9 cellular contexts compared by ENCODE assay signal in the genomic region with DNA sequence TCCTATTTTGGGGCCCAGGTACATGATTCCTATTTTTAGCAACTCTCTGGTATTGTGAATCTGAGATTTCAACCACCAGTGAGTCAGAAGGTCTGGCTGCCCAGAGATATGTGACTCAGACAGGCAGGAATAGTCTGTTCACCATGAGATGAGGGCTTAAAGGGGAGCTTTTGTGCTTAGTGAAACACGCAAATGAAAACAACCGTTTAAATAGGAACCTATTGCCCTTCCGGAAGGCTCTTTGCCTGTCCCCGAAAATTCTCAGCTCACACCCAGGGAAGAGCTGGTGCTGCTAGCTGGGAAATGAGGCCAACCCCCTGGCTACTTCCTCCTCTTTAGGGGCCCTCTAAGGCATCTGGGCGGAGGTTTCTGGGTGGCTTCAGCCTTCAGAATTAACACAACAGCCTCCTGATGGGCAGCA.
DNase-seq lines count a peak whose midpoint lies in the region; ATAC-seq, FAIRE-seq and TF ChIP-seq lines count a peak whose summit lies in the region.
"Had no signal": no experiment of that assay in that cellular context is flagged by ENCODE, and none has a peak within 500 bp of the region (broad histone marks: within the 10 kb centered on the region; RNA-seq: fewer than 3 reads in every experiment).

No MANE protein-coding gene starts in this region.

- H3K4me1 ChIP-seq in psoas muscle (peaks cover 58% of the 10 kb centered on the region), ovary (ENCODE audit: insufficient read depth) (no peaks in the 10 kb centered on the region), HepG2 (ENCODE audit: insufficient read depth, low read length) (no peaks in the 10 kb centered on the region)

- H3K4me1 Mint-ChIP-seq in HFFc6 (ENCODE audit: low read depth): peaks cover 98% of the 10 kb centered on the region

- H3K9me3 Mint-ChIP-seq in HFFc6: no peaks in the 10 kb centered on the region

- peaks cover 13% of the 10 kb centered on the region; the same call in 1 of the 2 replicates for H3K36me3 Mint-ChIP-seq in HFFc6 (ENCODE audit: low read depth)

- POLR2A ChIA-PET in HepG2 (lab: Yijun Ruan, JAX): no interaction called here

- DNase-seq in GM12891 (ENCODE audit: insufficient read length, low spot score): no peak
- peak; percentile 95 for DNase-seq in HFFc6
- peak; percentile 87 for DNase-seq in NCI-H226
- DNase-seq in epithelial cell of prostate (ENCODE audit: low read depth, low spot score): peak; percentile 60
- no peak for DNase-seq in psoas muscle
- no peak for DNase-seq in ovary
- no peak for DNase-seq in DMS153 treated with DMSO at 0.1 percent for 48 hours (lab: John Stamatoyannopoulos, UW; ENCODE audit: unreplicated experiment)
- no peak for DNase-seq in HepG2 (ENCODE audit: low spot score)

- H4K20me1 ChIP-seq in HepG2 (ENCODE audit: insufficient read depth, low read length): no peaks in the 10 kb centered on the region

- CTCF ChIA-PET in HepG2 (lab: Yijun Ruan, JAX; ENCODE audit: low intra/inter-chr PET ratio, low total read pairs): no interaction called here

- H3K4me3 ChIP-seq in psoas muscle (no peak overlapping the region), ovary (no peak overlapping the region), HepG2 (replicated peaks in 1 of 3; ENCODE audit: insufficient read depth in 1 of 3, low read depth in 2 of 3, low read length in 3 of 3) (no peak overlapping the region)
- H3K4me3 ChIP-seq: SK-N-MC had no signal

- H3K4me2 ChIP-seq in HepG2 (ENCODE audit: low read depth, low read length): no peak overlapping the region

- TF ChIP-seq EP300 in ovary (IDR thresholded peaks at IDR 0.05): no peak
- no peak for TF ChIP-seq EP300 in HepG2 (IDR thresholded peaks at IDR 0.05; ENCODE audit: low read depth in 2 of 2, low read length in 2 of 2)
- no peak for TF ChIP-seq EP300 in HepG2 (CRISPR knock-in tag; IDR thresholded peaks at IDR 0.05; ENCODE audit: borderline replicate concordance)

- H3K4me3 Mint-ChIP-seq in HFFc6: peak overlapping the region; percentile 74

- FAIRE-seq in GM12891 (lab: Jason Lieb, UNC): peak; percentile 93
- no peak for FAIRE-seq in HepG2 (lab: Jason Lieb, UNC)

- in situ Hi-C loops in HepG2 (cut with HindIII; ENCODE audit: extremely low pct_ligation_motif_present, low pct_unique_long_range_greater_than_20kb): no loop called here

- H3K27me3 ChIP-seq in psoas muscle (ENCODE audit: insufficient read depth in 3 of 3, low read length in 2 of 3): no peaks in the 10 kb centered on the region
- no peaks in the 10 kb centered on the region for H3K27me3 ChIP-seq in ovary
- H3K27me3 ChIP-seq in HepG2 (ENCODE audit: control insufficient read depth in 1 of 2, insufficient read depth in 2 of 2, low read length in 2 of 2): peaks cover 0 to 20% of the 10 kb centered on the region in 2 experiments; a peak in 2 of 5 replicates

- no peaks in the 10 kb centered on the region for H3K27me3 Mint-ChIP-seq in HFFc6 (ENCODE audit: insufficient read depth)

- no peak overlapping the region for H2AFZ ChIP-seq in HepG2 (ENCODE audit: low read length)

- TF ChIP-seq POLR2A in GM12891 (IDR thresholded peaks at IDR 0.05; ENCODE audit: low read depth, low read length): no peak
- TF ChIP-seq POLR2A in ovary (IDR thresholded peaks at IDR 0.05): no peak
- no peak for TF ChIP-seq POLR2A in HepG2 (IDR thresholded peaks at IDR 0.05; ENCODE audit: insufficient read depth in 1 of 2, low read depth in 2 of 2, low read length in 2 of 2)

- TF ChIP-seq CTCF in HFFc6 (IDR thresholded peaks at IDR 0.05): no peak
- TF ChIP-seq CTCF in psoas muscle (IDR thresholded peaks at IDR 0.05): no peak
- no peak for TF ChIP-seq CTCF in ovary (IDR thresholded peaks at IDR 0.05)
- TF ChIP-seq CTCF in HepG2 (CRISPR knock-in tag; IDR thresholded peaks at IDR 0.05): no peak

- 33 to 43% (median 41%) methylated on average over 5 of the region's 5 CpGs for WGBS in psoas muscle, 3 donors
- 51 to 71% (median 57%) methylated on average over 5 of the region's 5 CpGs for WGBS in ovary, 3 donors
- 28% methylated on average over 5 of the region's 5 CpGs for WGBS in HepG2 (ENCODE audit: low lambda C conversion rate)

- H3K9me3 ChIP-seq in psoas muscle (no peaks in the 10 kb centered on the region), ovary (no peaks in the 10 kb centered on the region), HepG2 (ENCODE audit: low read length) (no peaks in the 10 kb centered on the region)

- TF ChIP-seq RAD21 in HepG2 (CRISPR knock-in tag; IDR thresholded peaks at IDR 0.05): no peak

- ATAC-seq in psoas muscle (peak; percentile 96 to 97 (median 97)), HepG2 (no peak)

- BruUV-seq in HepG2 (replicated peaks; lab: Mats Ljungman, UMichigan): no TSS peak

- H3K9ac ChIP-seq in HepG2 (ENCODE audit: insufficient read depth, low read depth, low read length): no peak overlapping the region

- intact Hi-C loops in psoas muscle (cut with DNase I): no loop called here
- intact Hi-C loops in ovary (cut with DNase I): loop anchor here in 1 of 4 donors (2.0 kb wide), 1 partner anchor 72 kb away; no protein-coding TSS in a partner anchor
- intact Hi-C loops in HepG2 (cut with micrococcal nuclease; ENCODE audit: unreplicated experiment): no loop called here

- peak overlapping the region; percentile 99 for H3K27ac Mint-ChIP-seq in HFFc6

- H3K36me3 ChIP-seq in psoas muscle (ENCODE audit: insufficient read depth in 1 of 2, low read depth in 1 of 2) (no peaks in the 10 kb centered on the region), ovary (no peaks in the 10 kb centered on the region), HepG2 (replicated peaks in 1 of 2; ENCODE audit: control insufficient read depth in 1 of 2, insufficient read depth in 2 of 2, low read length in 2 of 2) (no peaks in the 10 kb centered on the region)

- H3K27ac ChIP-seq in epithelial cell of prostate: peak overlapping the region; percentile 85
- peak overlapping the region; percentile 97 for H3K27ac ChIP-seq in psoas muscle
- peak overlapping the region in 1 of 2 donors; percentile 23 for H3K27ac ChIP-seq in ovary
- H3K27ac ChIP-seq in HepG2 (ENCODE audit: extremely low read length, insufficient read depth, low read length): no peak overlapping the region
- H3K27ac ChIP-seq: SK-N-MC had no signal

- H3K79me2 ChIP-seq in HepG2 (ENCODE audit: insufficient read depth, low read length): no peaks in the 10 kb centered on the region

TF ChIP-seq in GM12891, 5 proteins besides CTCF, POLR2A, EP300 and RAD21:
- TF ChIP-seq POU2F2 (IDR thresholded peaks at IDR 0.05; ENCODE audit: low read depth, low read length): 0 out of 2 replicates have a peak, but pooled peaks have one; percentile 13
- TF ChIP-seq POLR2AphosphoS5 (IDR thresholded peaks at IDR 0.05; ENCODE audit: low read depth, low read length): no peak
TF ChIP-seq in GM12891: peak in this region for 1.

TF ChIP-seq in HepG2, 621 proteins besides CTCF, POLR2A, EP300 and RAD21 (continues in another document):
- TF ChIP-seq, protein P1, sequence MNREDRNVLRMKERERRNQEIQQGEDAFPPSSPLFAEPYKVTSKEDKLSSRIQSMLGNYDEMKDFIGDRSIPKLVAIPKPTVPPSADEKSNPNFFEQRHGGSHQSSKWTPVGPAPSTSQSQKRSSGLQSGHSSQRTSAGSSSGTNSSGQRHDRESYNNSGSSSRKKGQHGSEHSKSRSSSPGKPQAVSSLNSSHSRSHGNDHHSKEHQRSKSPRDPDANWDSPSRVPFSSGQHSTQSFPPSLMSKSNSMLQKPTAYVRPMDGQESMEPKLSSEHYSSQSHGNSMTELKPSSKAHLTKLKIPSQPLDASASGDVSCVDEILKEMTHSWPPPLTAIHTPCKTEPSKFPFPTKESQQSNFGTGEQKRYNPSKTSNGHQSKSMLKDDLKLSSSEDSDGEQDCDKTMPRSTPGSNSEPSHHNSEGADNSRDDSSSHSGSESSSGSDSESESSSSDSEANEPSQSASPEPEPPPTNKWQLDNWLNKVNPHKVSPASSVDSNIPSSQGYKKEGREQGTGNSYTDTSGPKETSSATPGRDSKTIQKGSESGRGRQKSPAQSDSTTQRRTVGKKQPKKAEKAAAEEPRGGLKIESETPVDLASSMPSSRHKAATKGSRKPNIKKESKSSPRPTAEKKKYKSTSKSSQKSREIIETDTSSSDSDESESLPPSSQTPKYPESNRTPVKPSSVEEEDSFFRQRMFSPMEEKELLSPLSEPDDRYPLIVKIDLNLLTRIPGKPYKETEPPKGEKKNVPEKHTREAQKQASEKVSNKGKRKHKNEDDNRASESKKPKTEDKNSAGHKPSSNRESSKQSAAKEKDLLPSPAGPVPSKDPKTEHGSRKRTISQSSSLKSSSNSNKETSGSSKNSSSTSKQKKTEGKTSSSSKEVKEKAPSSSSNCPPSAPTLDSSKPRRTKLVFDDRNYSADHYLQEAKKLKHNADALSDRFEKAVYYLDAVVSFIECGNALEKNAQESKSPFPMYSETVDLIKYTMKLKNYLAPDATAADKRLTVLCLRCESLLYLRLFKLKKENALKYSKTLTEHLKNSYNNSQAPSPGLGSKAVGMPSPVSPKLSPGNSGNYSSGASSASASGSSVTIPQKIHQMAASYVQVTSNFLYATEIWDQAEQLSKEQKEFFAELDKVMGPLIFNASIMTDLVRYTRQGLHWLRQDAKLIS (CRISPR knock-in tag; IDR thresholded peaks at IDR 0.05): no peak
- TF ChIP-seq MBD4 (IDR thresholded peaks at IDR 0.05; ENCODE audit: borderline replicate concordance, low read length): no peak
- no peak for TF ChIP-seq EHMT2 (IDR thresholded peaks at IDR 0.05; ENCODE audit: borderline replicate concordance, low read depth, low read length)
- no peak for TF ChIP-seq ZNF280D (CRISPR knock-in tag; IDR thresholded peaks at IDR 0.05)
- TF ChIP-seq ARID2 (CRISPR knock-in tag; IDR thresholded peaks at IDR 0.05; ENCODE audit: borderline replicate concordance): no peak
- no peak for TF ChIP-seq HNRNPUL1 (IDR thresholded peaks at IDR 0.05; ENCODE audit: low read depth, low read length)

Comparison
In these comparisons a context has a peak if more than half of its experiments do, and no peak if none do; other contexts are left out.
1. DNase-seq: peak in HFFc6 (single experiment), NCI-H226 (single experiment) and epithelial cell of prostate (single experiment); none in GM12891 (single experiment), psoas muscle (0 of 2), ovary (0 of 5), DMS153 treated with DMSO at 0.1 percent for 48 hours (single experiment) and HepG2 (single experiment).